Comparison of ENCODE assay signal across 1 cellular context in the genomic region with DNA sequence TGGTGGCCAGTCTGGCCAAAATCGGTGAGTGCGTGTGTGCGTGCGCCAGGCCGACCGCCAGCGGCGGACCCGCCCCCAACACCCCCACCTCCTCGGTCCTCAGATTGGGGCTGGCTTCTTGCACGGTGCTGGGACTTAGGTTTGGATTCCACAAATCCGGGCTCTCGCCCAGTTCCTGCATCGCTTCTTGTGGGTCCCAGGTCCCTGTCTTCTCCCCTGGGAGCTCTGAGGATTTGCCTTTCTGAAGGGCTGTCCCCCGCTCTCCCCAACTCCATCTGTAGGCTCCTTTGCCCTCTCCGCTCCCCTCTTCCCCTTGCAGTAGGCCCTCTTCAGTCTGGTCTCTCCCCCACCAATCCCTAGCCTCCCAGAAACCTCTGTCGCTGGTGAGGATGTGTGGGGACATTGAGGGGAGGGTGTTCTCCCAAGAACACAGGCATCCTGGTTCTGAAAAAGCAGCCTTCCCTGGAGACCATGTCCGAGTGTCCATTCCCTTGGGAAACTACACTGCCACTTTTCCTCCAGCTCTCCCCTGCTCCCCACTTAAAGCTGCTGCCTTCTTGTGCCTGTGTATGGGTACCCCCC.
A peak's percentile ranks its signal among the peaks of the same experiment; 100 is the strongest.
TF ChIP-seq lines count a peak whose summit lies in the region.

No MANE protein-coding gene starts in this region.

TF ChIP-seq in H1, 55 proteins besides CTCF, POLR2A, EP300 and RAD21:
- TF ChIP-seq MAFK (IDR thresholded peaks at IDR 0.05; ENCODE audit: low read depth, low read length) (no peak), ASH2L (IDR thresholded peaks at IDR 0.05; ENCODE audit: low read length) (peak; percentile 35), KDM4A (IDR thresholded peaks at IDR 0.05; ENCODE audit: low read depth, low read length, severe bottlenecking) (peak; percentile 1), RBBP5 (IDR thresholded peaks at IDR 0.05; ENCODE audit: borderline replicate concordance, low read depth, low read length) (no peak), SIX5 (IDR thresholded peaks at IDR 0.05; ENCODE audit: low read depth, low read length) (no peak), BRCA1 (IDR thresholded peaks at IDR 0.05; ENCODE audit: low read depth, low read length) (no peak), SUZ12 (IDR thresholded peaks at IDR 0.05; ENCODE audit: low read length) (peak; percentile 46; the same call in 1 of the 2 replicates), CBX5 (IDR thresholded peaks at IDR 0.05; ENCODE audit: low read depth, low read length) (no peak), SP2 (IDR thresholded peaks at IDR 0.05; ENCODE audit: low read length) (no peak), NANOG (IDR thresholded peaks at IDR 0.05; ENCODE audit: insufficient read depth, low read depth, low read length, poor library complexity, severe bottlenecking) (no peak), CEBPB (IDR thresholded peaks at IDR 0.05; ENCODE audit: low read depth, low read length) (no peak), E2F6 (IDR thresholded peaks at IDR 0.05) (no peak; the same call in 1 of the 2 replicates), EZH2 (IDR thresholded peaks at IDR 0.05; ENCODE audit: low read depth, low read length, severe bottlenecking) (peak; percentile 28), RXRA (IDR thresholded peaks at IDR 0.05; ENCODE audit: insufficient read depth, low read depth, low read length) (no peak), RNF2 (IDR thresholded peaks at IDR 0.05; ENCODE audit: borderline replicate concordance, low read depth, low read length, missing control alignments, poor library complexity, severe bottlenecking) (no peak), SP1 (IDR thresholded peaks at IDR 0.05; ENCODE audit: low read depth, low read length) (no peak), SRF (IDR thresholded peaks at IDR 0.05; ENCODE audit: low read depth, low read length) (no peak), PHF8 (conservative IDR thresholded peaks at IDR 0.05; ENCODE audit: low read depth, low read length) (no peak), POU5F1 (IDR thresholded peaks at IDR 0.05; ENCODE audit: low read depth, low read length) (no peak), KDM1A (IDR thresholded peaks at IDR 0.05; ENCODE audit: borderline replicate concordance, low read length) (no peak), TAF7 (optimal IDR thresholded peaks at IDR 0.05; ENCODE audit: borderline replicate concordance, low read depth, low read length) (no peak)
- TF ChIP-seq, protein P1, sequence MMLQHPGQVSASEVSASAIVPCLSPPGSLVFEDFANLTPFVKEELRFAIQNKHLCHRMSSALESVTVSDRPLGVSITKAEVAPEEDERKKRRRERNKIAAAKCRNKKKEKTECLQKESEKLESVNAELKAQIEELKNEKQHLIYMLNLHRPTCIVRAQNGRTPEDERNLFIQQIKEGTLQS (IDR thresholded peaks at IDR 0.05; ENCODE audit: insufficient read depth, low read depth, low read length), result no peak
TF ChIP-seq in H1: peak in this region for 4.
